8 cellular contexts compared by ENCODE assay signal in the genomic region with DNA sequence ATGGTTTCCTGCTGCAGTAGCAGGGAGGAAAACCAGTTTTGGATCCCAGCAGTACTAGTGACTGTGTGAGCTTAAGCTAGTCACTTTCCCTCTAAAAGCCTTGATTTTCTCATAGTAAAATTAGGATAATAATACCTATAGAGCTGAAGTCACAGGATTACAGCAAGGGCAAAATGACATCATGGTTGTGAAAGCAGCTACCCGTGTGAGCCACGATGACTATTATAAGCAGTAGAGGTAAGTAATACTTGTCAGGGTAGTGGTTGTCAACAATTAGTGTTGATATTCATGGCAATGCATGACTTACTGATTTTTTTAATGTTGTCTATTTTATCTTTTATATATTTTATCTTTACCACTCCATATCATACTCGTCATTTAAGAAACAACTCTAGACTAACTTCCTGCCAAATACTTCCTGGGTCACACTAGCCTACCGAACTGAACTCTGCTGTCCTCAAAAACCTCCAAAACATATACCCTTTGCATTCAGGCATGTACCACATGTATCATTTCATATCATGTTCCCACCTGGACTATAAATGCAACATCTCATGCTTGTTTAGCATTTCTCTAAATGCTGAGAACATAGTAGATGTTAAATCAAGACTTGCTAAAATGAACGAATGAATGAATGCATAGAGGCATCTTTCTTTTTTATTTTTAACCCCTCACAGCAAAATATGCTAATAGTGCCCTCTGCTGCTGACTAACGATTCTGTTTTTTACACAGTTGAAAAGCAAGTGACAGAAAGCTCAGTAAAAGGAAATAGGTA.
DNase-seq lines count a peak whose midpoint lies in the region; ATAC-seq, FAIRE-seq and TF ChIP-seq lines count a peak whose summit lies in the region.

No MANE protein-coding gene starts in this region.

- H3K4me2 ChIP-seq in DND-41 (ENCODE audit: insufficient read depth, low read length) (no peak overlapping the region), PC-3 (ENCODE audit: low read length) (no peak overlapping the region), fibroblast of lung (ENCODE audit: extremely low read depth, insufficient read depth, low read length) (no peak overlapping the region)

- BruUV-seq in PC-3 (replicated peaks; lab: Mats Ljungman, UMichigan), result no TSS peak

- H3K36me3 ChIP-seq in DND-41 (ENCODE audit: insufficient read depth, low read length) (no peaks in the 10 kb centered on the region), PC-3 (ENCODE audit: low read depth, low read length) (no peaks in the 10 kb centered on the region), fibroblast of lung (ENCODE audit: control insufficient read depth, insufficient read depth, low read length) (no peaks in the 10 kb centered on the region), uterus (no peaks in the 10 kb centered on the region)

- H3K9ac ChIP-seq in DND-41 (ENCODE audit: low read depth, low read length) (no peak overlapping the region), PC-3 (ENCODE audit: low read length) (0 out of 2 replicates have a peak overlapping the region, but pooled peaks have one; percentile 5), fibroblast of lung (ENCODE audit: insufficient read depth, low read length) (no peak overlapping the region)

- no peak overlapping the region for H3K27ac ChIP-seq in DND-41 (ENCODE audit: low read length)
- H3K27ac ChIP-seq in PC-3 (ENCODE audit: low read length), result peak overlapping the region; percentile 34; the same call in 1 of the 2 replicates
- H3K27ac ChIP-seq in fibroblast of lung (ENCODE audit: insufficient read depth, low read length), result no peak overlapping the region
- H3K27ac ChIP-seq in uterus, result no peak overlapping the region

- H3K4me1 ChIP-seq in DND-41 (ENCODE audit: insufficient read depth, low read length) (no peaks in the 10 kb centered on the region), PC-3 (ENCODE audit: insufficient read depth, low read length) (peaks cover 37% of the 10 kb centered on the region), fibroblast of lung (ENCODE audit: control insufficient read depth, extremely low read depth, insufficient read depth, low read length) (no peaks in the 10 kb centered on the region), uterus (no peaks in the 10 kb centered on the region)

- DNase-seq in DND-41 (no peak), H54 (ENCODE audit: insufficient read length, low spot score) (no peak), PC-3 (peak; percentile 86), fibroblast of lung (ENCODE audit: low read depth in 2 of 2) (peak in 1 of 2 donors; percentile 48), uterus (no peak), hypothalamus (lab: John Stamatoyannopoulos, UW) (no peak), COLO829 (ENCODE audit: low spot score) (no peak), left colon (no peak)

- H3K4me3 ChIP-seq in DND-41 (ENCODE audit: low read depth in 1 of 2, low read length in 2 of 2) (no peak overlapping the region), PC-3 (ENCODE audit: low read length) (no peak overlapping the region), fibroblast of lung (replicated peaks in 1 of 4; ENCODE audit: control extremely low read depth in 1 of 4, insufficient read depth in 1 of 4, low read depth in 3 of 4, low read length in 4 of 4) (no peak overlapping the region), uterus (no peak overlapping the region)

- H3K9me2 ChIP-seq in PC-3 (replicated peaks; ENCODE audit: low read length), result no peaks in the 10 kb centered on the region

- ATAC-seq in DND-41 (ENCODE audit: insufficient read depth, low read depth), result no peak
- peak; percentile 50 for ATAC-seq in PC-3
- ATAC-seq in left colon, result no peak

- no peaks in the 10 kb centered on the region for H4K20me1 ChIP-seq in DND-41 (ENCODE audit: insufficient read depth, low read length)
- no peaks in the 10 kb centered on the region for H4K20me1 ChIP-seq in PC-3 (ENCODE audit: low read length)
- H4K20me1 ChIP-seq in fibroblast of lung (ENCODE audit: control insufficient read depth, extremely low read depth, insufficient read depth, low read length), result no peaks in the 10 kb centered on the region

- no peak for TF ChIP-seq POLR2A in H54 (IDR thresholded peaks at IDR 0.05; ENCODE audit: low read depth, low read length)
- no peak for TF ChIP-seq POLR2A in uterus (IDR thresholded peaks at IDR 0.05)

- CTCF ChIA-PET in PC-3 (lab: Charles Lee), result interaction anchor here (0.6 to 1.2 kb wide), 9 partner anchors 124 to 679 kb away, joined by 3 to 10 read pairs (median 4); no protein-coding TSS in a partner anchor

- TF ChIP-seq CTCF in DND-41 (IDR thresholded peaks at IDR 0.05; ENCODE audit: borderline replicate concordance, extremely low read depth, low read length, poor library complexity, severe bottlenecking), result peak; percentile 56
- TF ChIP-seq CTCF in PC-3 (conservative IDR thresholded peaks at IDR 0.05; ENCODE audit: low read depth, low read length), result peak; percentile 93
- TF ChIP-seq CTCF in fibroblast of lung (conservative IDR thresholded peaks at IDR 0.05 in 1 of 2, IDR thresholded peaks at IDR 0.05 in 1 of 2; ENCODE audit: low read depth in 1 of 2, low read length in 2 of 2), result peak; percentile 54 to 64
- TF ChIP-seq CTCF in uterus (IDR thresholded peaks at IDR 0.05), result peak in 3 of 4 experiments; percentile 17 to 29 (median 24)

- H3K79me2 ChIP-seq in DND-41 (ENCODE audit: insufficient read depth, low read length) (no peaks in the 10 kb centered on the region), PC-3 (ENCODE audit: low read length) (no peaks in the 10 kb centered on the region), fibroblast of lung (ENCODE audit: control insufficient read depth, insufficient read depth, low read length) (no peaks in the 10 kb centered on the region)

- no peak overlapping the region for H2AFZ ChIP-seq in DND-41 (ENCODE audit: low read depth, low read length)
- H2AFZ ChIP-seq in PC-3 (ENCODE audit: low read length), result peak overlapping the region; percentile 3; the same call in 1 of the 2 replicates
- no peak overlapping the region for H2AFZ ChIP-seq in fibroblast of lung (ENCODE audit: low read length)

- no peaks in the 10 kb centered on the region for H3F3A ChIP-seq in PC-3 (ENCODE audit: low read length, unreplicated experiment)

- H3K9me3 ChIP-seq in DND-41 (ENCODE audit: insufficient read depth, low read length, severe bottlenecking) (no peaks in the 10 kb centered on the region), PC-3 (ENCODE audit: low read length) (no peaks in the 10 kb centered on the region), fibroblast of lung (ENCODE audit: control insufficient read depth, insufficient read depth, low read depth, low read length) (no peaks in the 10 kb centered on the region), uterus (no peaks in the 10 kb centered on the region)

- peak; percentile 84 for FAIRE-seq in H54 (lab: Jason Lieb, UNC)

- POLR2A ChIA-PET in PC-3 (lab: Charles Lee; ENCODE audit: unreplicated experiment), result interaction anchor here (0.6 kb wide), 1 partner anchor 263 kb away, joined by 3 read pairs; no protein-coding TSS in a partner anchor

- intact Hi-C loops in PC-3 (cut with micrococcal nuclease), result loop anchor here (1.0 to 10.0 kb wide), 10 partner anchors 41 to 973 kb away; no protein-coding TSS in a partner anchor
- intact Hi-C loops in uterus (cut with DNase I; ENCODE audit: low total_unique reads), result no loop called here
- intact Hi-C loops in left colon (cut with DNase I, micrococcal nuclease), result loop anchor here in 1 of 2 donors (10.0 kb wide), 1 partner anchor 673 kb away; no protein-coding TSS in a partner anchor

- H3K27me3 ChIP-seq in DND-41 (ENCODE audit: insufficient read depth, low read length, poor library complexity), result no peaks in the 10 kb centered on the region
- no peaks in the 10 kb centered on the region for H3K27me3 ChIP-seq in PC-3 (ENCODE audit: low read length)
- H3K27me3 ChIP-seq in fibroblast of lung (ENCODE audit: control insufficient read depth, insufficient read depth, low read length), result no peaks in the 10 kb centered on the region
- no peaks in the 10 kb centered on the region for H3K27me3 ChIP-seq in uterus

Comparison
In these comparisons a context has a peak if more than half of its experiments do, and no peak if none do; other contexts are left out.
1. CTCF ChIP-seq: peak in every context shown above with its lines; median percentile 93 in PC-3; 59 in fibroblast of lung; 56 in DND-41; 24 in uterus.